26 cellular contexts compared by ENCODE assay signal in genomic region chr10:49283491-49283890, GRCh38. TPM values are rescaled to one million over a fixed set of nuclear protein-coding genes. Genes with fewer than 3 reads are reported as not detected.
A peak's percentile ranks its signal among the peaks of the same experiment; 100 is the strongest.
DNase-seq lines count a peak whose midpoint lies in the region; ATAC-seq and TF ChIP-seq lines count a peak whose summit lies in the region.
"Had no signal": no experiment of that assay in that cellular context is flagged by ENCODE, and none has a peak within 500 bp of the region (broad histone marks: within the 10 kb centered on the region; RNA-seq: fewer than 3 reads in every experiment).

No MANE protein-coding gene starts in this region.

- ATAC-seq in left ventricle myocardium superior, result no peak

- POLR2A ChIA-PET in A673 (lab: Charles Lee; ENCODE audit: low non-redundant PET), result no interaction called here

- peaks cover 70% of the 10 kb centered on the region for H3K4me1 Mint-ChIP-seq in dendritic cell treated with granulocyte-macrophage colony-stimulating factor and Interleukin-4, amounts not matched to agents 40 ng/mL and 50 ng/mL, for 4 days (ENCODE audit: low read depth)
- H3K4me1 Mint-ChIP-seq in type B pancreatic cell (ENCODE audit: unreplicated experiment) (no peaks in the 10 kb centered on the region), immature natural killer cell (peaks cover 19 to 29% of the 10 kb centered on the region in 2 donors)
- H3K4me1 Mint-ChIP-seq: CD8-positive, alpha-beta memory T cell had no signal

- TF ChIP-seq CTCF in parathyroid adenoma (IDR thresholded peaks at IDR 0.05), result no peak
- TF ChIP-seq CTCF in type B pancreatic cell (conservative IDR thresholded peaks at IDR 0.05), result no peak
- no peak for TF ChIP-seq CTCF in A673 (conservative IDR thresholded peaks at IDR 0.05; ENCODE audit: low read depth, low read length)

- DNase-seq in cardiac septum (ENCODE audit: low spot score), result peak; percentile 68
- no peak for DNase-seq in left ventricle myocardium superior
- peak; percentile 42 for DNase-seq in type B pancreatic cell (ENCODE audit: extremely low spot score, unreplicated experiment)
- no peak for DNase-seq in A673 (ENCODE audit: low spot score)
- no peak for DNase-seq in dedifferentiated amniotic fluid mesenchymal stem cell (ENCODE audit: extremely low spot score)
- no peak for DNase-seq in immature natural killer cell
- DNase-seq: 8988T; AML-193; C1 segment of cervical spinal cord; Calu3; CD8-positive, alpha-beta memory T cell; DMS153; H9; HFFc6; Kasumi-1; NCI-H1417; NCI-H1694 treated with DMSO at 0.1 percent for 48 hours; NCI-H2081 treated with DMSO at 0.1 percent for 48 hours; NCI-H446; NCI-H526; Peyer's patch had no signal

- peaks cover 7% of the 10 kb centered on the region for H3K27me3 Mint-ChIP-seq in dendritic cell treated with granulocyte-macrophage colony-stimulating factor and Interleukin-4, amounts not matched to agents 40 ng/mL and 50 ng/mL, for 4 days
- peaks cover 14% of the 10 kb centered on the region for H3K27me3 Mint-ChIP-seq in type B pancreatic cell
- peaks cover 0 to 4% (median 3%) of the 10 kb centered on the region in 3 donors for H3K27me3 Mint-ChIP-seq in immature natural killer cell (ENCODE audit: low read depth in 3 of 3)
- H3K27me3 Mint-ChIP-seq: CD8-positive, alpha-beta memory T cell had no signal

- H3K4me1 ChIP-seq in parathyroid adenoma (peaks cover 75% of the 10 kb centered on the region), A673 (ENCODE audit: insufficient read depth, low read length, poor library complexity, severe bottlenecking) (no peaks in the 10 kb centered on the region)
- H3K4me1 ChIP-seq: Peyer's patch had no signal

- H3K36me3 ChIP-seq in parathyroid adenoma (ENCODE audit: control insufficient read depth, insufficient read depth, low read length) (no peaks in the 10 kb centered on the region), A673 (ENCODE audit: insufficient read depth, low read length, poor library complexity, severe bottlenecking) (no peaks in the 10 kb centered on the region)
- H3K36me3 ChIP-seq: Peyer's patch had no signal

- no peak overlapping the region for H3K4me2 ChIP-seq in parathyroid adenoma (ENCODE audit: low read length)

- peak overlapping the region; percentile 99 for H3K27ac ChIP-seq in parathyroid adenoma
- H3K27ac ChIP-seq in A673 (ENCODE audit: low read depth, low read length, poor library complexity, severe bottlenecking), result no peak overlapping the region
- H3K27ac ChIP-seq: Peyer's patch had no signal

- peaks cover 8% of the 10 kb centered on the region for H3K9me3 Mint-ChIP-seq in dendritic cell treated with granulocyte-macrophage colony-stimulating factor and Interleukin-4, amounts not matched to agents 40 ng/mL and 50 ng/mL, for 4 days
- H3K9me3 Mint-ChIP-seq in type B pancreatic cell, result peaks cover 7% of the 10 kb centered on the region
- peaks cover 0 to 3% (median 0%) of the 10 kb centered on the region in 6 donors for H3K9me3 Mint-ChIP-seq in immature natural killer cell
- H3K9me3 Mint-ChIP-seq: CD8-positive, alpha-beta memory T cell; H9 had no signal

- H3K4me3 Mint-ChIP-seq in dendritic cell treated with granulocyte-macrophage colony-stimulating factor and Interleukin-4, amounts not matched to agents 40 ng/mL and 50 ng/mL, for 4 days, result no peak overlapping the region
- H3K4me3 Mint-ChIP-seq in type B pancreatic cell (no peak overlapping the region), immature natural killer cell (no peak overlapping the region)
- H3K4me3 Mint-ChIP-seq: CD8-positive, alpha-beta memory T cell; H9; HFFc6 had no signal

- H3K36me3 Mint-ChIP-seq in dendritic cell treated with granulocyte-macrophage colony-stimulating factor and Interleukin-4, amounts not matched to agents 40 ng/mL and 50 ng/mL, for 4 days (ENCODE audit: low read depth), result no peaks in the 10 kb centered on the region
- H3K36me3 Mint-ChIP-seq in type B pancreatic cell (no peaks in the 10 kb centered on the region), immature natural killer cell (no peaks in the 10 kb centered on the region)
- H3K36me3 Mint-ChIP-seq: CD8-positive, alpha-beta memory T cell had no signal

- H3K9me3 ChIP-seq in parathyroid adenoma (ENCODE audit: control insufficient read depth, low read length), result no peaks in the 10 kb centered on the region
- H3K9me3 ChIP-seq in A673 (ENCODE audit: low read depth, low read length, poor library complexity, severe bottlenecking), result no peaks in the 10 kb centered on the region
- H3K9me3 ChIP-seq: Peyer's patch had no signal

- H3K4me3 ChIP-seq in parathyroid adenoma (ENCODE audit: low read depth, low read length), result no peak overlapping the region
- no peak overlapping the region for H3K4me3 ChIP-seq in A673 (ENCODE audit: low read depth, low read length, poor library complexity, severe bottlenecking)
- H3K4me3 ChIP-seq: Peyer's patch had no signal

- no peaks in the 10 kb centered on the region for H3K27me3 ChIP-seq in parathyroid adenoma (ENCODE audit: control insufficient read depth, insufficient read depth, low read length)
- H3K27me3 ChIP-seq in A673 (replicated peaks; ENCODE audit: insufficient read depth, low read depth, low read length, poor library complexity), result peaks cover 4% of the 10 kb centered on the region
- H3K27me3 ChIP-seq: Peyer's patch had no signal

- H3K27ac Mint-ChIP-seq in dendritic cell treated with granulocyte-macrophage colony-stimulating factor and Interleukin-4, amounts not matched to agents 40 ng/mL and 50 ng/mL, for 4 days, result peak overlapping the region; percentile 58
- H3K27ac Mint-ChIP-seq in type B pancreatic cell (no peak overlapping the region), immature natural killer cell (no peak overlapping the region)
- H3K27ac Mint-ChIP-seq: CD8-positive, alpha-beta memory T cell; H9; HFFc6 had no signal

- BruUV-seq in A673 (replicated peaks; lab: Mats Ljungman, UMichigan), result no TSS peak

- peaks cover 2% of the 10 kb centered on the region for H3K79me2 ChIP-seq in parathyroid adenoma

- H2AFZ ChIP-seq in parathyroid adenoma, result no peak overlapping the region

- CTCF ChIA-PET in A673 (lab: Charles Lee), result no interaction called here

- H3K9ac ChIP-seq in parathyroid adenoma, result no peak overlapping the region

- intact Hi-C loops in cardiac septum (cut with DNase I), result loop anchor here (1.0 kb wide), 1 partner anchor 15 kb away; no protein-coding TSS in a partner anchor
- intact Hi-C loops in left ventricle myocardium superior (cut with micrococcal nuclease), result loop anchor here (10.0 kb wide), 1 partner anchor 49 kb away; no protein-coding TSS in a partner anchor
- intact Hi-C loops in dendritic cell treated with granulocyte-macrophage colony-stimulating factor and Interleukin-4, amounts not matched to agents 40 ng/mL and 50 ng/mL, for 4 days (cut with micrococcal nuclease), result loop anchor here (5.0 kb wide), 1 partner anchor 96 kb away; the partner anchor contains the start of gene TMEM273
- intact Hi-C loops in A673 (cut with micrococcal nuclease; ENCODE audit: unreplicated experiment), result no loop called here

RNA-seq across cellular contexts. Expression of gene C10orf71, which starts 15.5 kb away (rescaled TPM):
- total RNA-seq in cardiac septum (163 TPM), left ventricle myocardium superior (126 TPM), type B pancreatic cell (ENCODE audit: low replicate concordance) (not detected in 2 replicates), A673 (2021) (not detected in 2 replicates)
- polyA plus RNA-seq in immature natural killer cell, result not detected
- total RNA-seq: Calu3; CD8-positive, alpha-beta memory T cell; G401; H9; HFFc6; MCF 10A; Peyer's patch had no signal
- polyA plus RNA-seq: AG04450; CD8-positive, alpha-beta memory T cell had no signal

Comparison
In these comparisons a context has a peak if more than half of its experiments do, and no peak if none do; other contexts are left out.
1. DNase-seq: peak in cardiac septum (single experiment) and type B pancreatic cell (single experiment); none in left ventricle myocardium superior (single experiment), A673 (single experiment), dedifferentiated amniotic fluid mesenchymal stem cell (single experiment) and immature natural killer cell (0 of 3).
2. RNA of gene C10orf71, which starts 15.5 kb away (total RNA-seq): 163 TPM in cardiac septum (single experiment) and 126 TPM in left ventricle myocardium superior (single experiment); not detected in type B pancreatic cell and not detected in A673; every median in the first group is over 100 times any median in the second.